27 cellular contexts compared by ENCODE assay signal in genomic region chr5:5589857-5590256, GRCh38.
"Had no signal": no experiment of that assay in that cellular context is flagged by ENCODE, and none has a peak within 500 bp of the region (broad histone marks: within the 10 kb centered on the region; RNA-seq: fewer than 3 reads in every experiment).

No MANE protein-coding gene starts in this region.

- DNase-seq: activated CD4-positive, alpha-beta memory T cell treated with anti-CD3 and anti-CD28 coated beads, Interleukin-2, amount 10 ng/mL, durations not matched to agents 7 days and 5 days; activated CD4-positive, alpha-beta T cell treated with anti-CD3 and anti-CD28 coated beads for 4 hours; activated CD4-positive, alpha-beta T cell treated with anti-CD3 and anti-CD28 coated beads, Interleukin-2, amount 10 ng/mL, durations not matched to agents 24 days and 14 days; activated CD4-positive, alpha-beta T cell treated with anti-CD3 and anti-CD28 coated beads, Interleukin-2, amount 50 U/mL, for 48 hours; activated CD4-positive, CD25-positive, alpha-beta regulatory T cell; activated CD4-positive, CD25-positive, alpha-beta regulatory T cell treated with anti-CD3 and anti-CD28 coated beads, Interleukin-2, amount 50 U/mL, for 72 hours; activated CD8-positive, alpha-beta memory T cell treated with anti-CD3 and anti-CD28 coated beads for 24 hours; activated CD8-positive, alpha-beta memory T cell treated with anti-CD3 and anti-CD28 coated beads, Interleukin-2, amount 10 ng/mL, durations not matched to agents 7 days and 5 days; activated CD8-positive, alpha-beta memory T cell treated with anti-CD3 and anti-CD28 coated beads, Interleukin-2, amount 50 U/mL, for 48 hours; activated CD8-positive, alpha-beta T cell treated with anti-CD3 and anti-CD28 coated beads, Interleukin-2, amount 10 ng/mL, durations not matched to agents 7 days and 5 days; activated effector memory CD4-positive, alpha-beta T cell treated with Interleukin-2 at 50 U/mL for 16 hours; activated gamma-delta T cell; activated naive CD4-positive, alpha-beta T cell treated with anti-CD3 and anti-CD28 coated beads, Interleukin-2, amount 10 ng/mL, durations not matched to agents 7 days and 5 days; activated naive CD4-positive, alpha-beta T cell treated with Interleukin-2 at 50 U/mL for 16 hours; activated naive CD8-positive, alpha-beta T cell treated with anti-CD3 and anti-CD28 coated beads, Interleukin-2, amount 10 ng/mL, durations not matched to agents 7 days and 5 days; activated naive CD8-positive, alpha-beta T cell treated with anti-CD3 and anti-CD28 coated beads, Interleukin-2, amount 50 U/mL, for 24 hours; activated T-cell treated with anti-CD3 and anti-CD28 coated beads, Interleukin-2, amount 50 U/mL, for 24 hours; activated T-cell treated with anti-CD3 and anti-CD28 coated beads, Interleukin-2, amount 50 U/mL, for 48 hours; amygdala; anterior cingulate cortex; T-helper 1 cell; T-helper 2 cell; T-helper 9 cell had no signal

- H3K27me3 ChIP-seq: ascending aorta, cardiac muscle cell had no signal

- H3K9me3 ChIP-seq: ascending aorta had no signal

- H3K36me3 ChIP-seq: ascending aorta, cardiac muscle cell had no signal

- ATAC-seq: activated CD8-positive, alpha-beta memory T cell treated with anti-CD3 and anti-CD28 coated beads, Interleukin-2, amount 10 ng/mL, durations not matched to agents 7 days and 5 days; activated CD8-positive, alpha-beta T cell treated with anti-CD3 and anti-CD28 coated beads, Interleukin-2, amount 10 ng/mL, durations not matched to agents 7 days and 5 days; activated naive CD8-positive, alpha-beta T cell treated with anti-CD3 and anti-CD28 coated beads, Interleukin-2, amount 50 U/mL, for 24 hours; WTC11 had no signal

- H3K4me3 ChIP-seq: ascending aorta, cardiac muscle cell had no signal

- H3K27ac ChIP-seq: ascending aorta, cardiac muscle cell, VCaP had no signal
